23 cellular contexts compared by ENCODE assay signal in genomic region chr7:151034312-151035023, GRCh38. TPM values are rescaled to one million over a fixed set of nuclear protein-coding genes. Genes with fewer than 3 reads are reported as not detected.
"Had no signal": no experiment of that assay in that cellular context is flagged by ENCODE, and none has a peak within 500 bp of the region (broad histone marks: within the 10 kb centered on the region; RNA-seq: fewer than 3 reads in every experiment).

No MANE protein-coding gene starts in this region.

- DNase-seq: KBM-7, MV-4-11, NCI-H1048, NCI-H1105, NCI-H1417, NCI-H1436 treated with DMSO at 0.1 percent for 48 hours, NCI-H1694, NCI-H1930, NCI-H2081, NCI-H2107, NCI-H2171, NCI-H226, NCI-H446, NCI-H510A, NCI-H524 treated with DMSO at 0.1 percent for 48 hours, NCI-H69, NCI-H774, RPMI8226, SIG-M5 had no signal

- H3K4me3 ChIP-seq: SJSA1, SK-N-MC had no signal

- H3K27ac ChIP-seq: HL-60, SJSA1, SK-N-MC had no signal

- H3K27me3 Mint-ChIP-seq: IgD-negative memory B cell had no signal

- H3K9me3 Mint-ChIP-seq: IgD-negative memory B cell had no signal

- H3K9me3 ChIP-seq: SJSA1 had no signal

- H3K4me3 Mint-ChIP-seq: IgD-negative memory B cell had no signal

- H3K27ac Mint-ChIP-seq: IgD-negative memory B cell had no signal

- H3K27me3 ChIP-seq: SJSA1 had no signal

RNA-seq across cellular contexts. Expression of gene ATG9B, which starts 10.2 kb away (rescaled TPM):
- total RNA-seq: SJSA1 had no signal

RNA-seq across cellular contexts. Expression of gene ASIC3, which starts 13.9 kb away (rescaled TPM):
- total RNA-seq: SJSA1 had no signal
- polyA plus RNA-seq: IgD-negative memory B cell had no signal
